Comparison of ENCODE assay signal across 15 cellular contexts in the genomic region with DNA sequence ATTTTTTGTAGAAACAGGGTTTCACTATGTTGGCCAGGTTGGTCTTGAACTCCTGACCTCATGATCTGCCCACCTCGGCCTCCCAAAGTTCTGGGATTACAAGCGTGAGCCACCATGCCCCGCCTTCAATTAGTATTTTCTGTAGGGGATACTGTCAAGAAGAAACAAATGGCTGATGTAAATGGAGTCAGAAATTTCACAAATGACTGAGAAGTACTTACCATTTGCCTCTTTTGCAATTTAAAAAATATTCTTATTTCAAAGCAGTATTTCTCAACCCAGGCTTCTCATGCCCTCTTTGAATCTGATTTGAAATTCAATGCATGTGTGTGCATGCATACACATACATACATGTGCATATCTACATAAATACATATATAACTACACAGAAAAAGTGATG. TPM values are rescaled to one million over a fixed set of nuclear protein-coding genes. Genes with fewer than 3 reads are reported as not detected.
DNase-seq lines count a peak whose midpoint lies in the region; ATAC-seq and TF ChIP-seq lines count a peak whose summit lies in the region.
"Had no signal": no experiment of that assay in that cellular context is flagged by ENCODE, and none has a peak within 500 bp of the region (broad histone marks: within the 10 kb centered on the region; RNA-seq: fewer than 3 reads in every experiment).

No MANE protein-coding gene starts in this region.

- H3K27me3 Mint-ChIP-seq in CD14-positive monocyte (ENCODE audit: low read depth in 3 of 3) (no peaks in the 10 kb centered on the region), endodermal cell (ENCODE audit: insufficient read depth) (no peaks in the 10 kb centered on the region)

- H3K36me3 ChIP-seq in OCI-LY7 (ENCODE audit: insufficient read depth, low read length) (peaks cover 69% of the 10 kb centered on the region), endodermal cell (ENCODE audit: control insufficient read depth, insufficient read depth, low read length) (peaks cover 29% of the 10 kb centered on the region)
- H3K36me3 ChIP-seq: colonic mucosa, gastrocnemius medialis, left ventricle myocardium inferior had no signal

- H2AFZ ChIP-seq in OCI-LY7 (ENCODE audit: low read length) = no peak overlapping the region

- H3K4me2 ChIP-seq in OCI-LY7 (ENCODE audit: low read length) = peak overlapping the region; percentile 86; the same call in 1 of the 2 replicates

- H3K4me3 ChIP-seq in OCI-LY7 (ENCODE audit: low read depth, low read length, poor library complexity, severe bottlenecking) (no peak overlapping the region), endodermal cell (ENCODE audit: low read length) (no peak overlapping the region)
- H3K4me3 ChIP-seq: colonic mucosa, gastrocnemius medialis, left ventricle myocardium inferior had no signal

- H3K9me3 ChIP-seq in OCI-LY7 (ENCODE audit: low read length) = no peaks in the 10 kb centered on the region
- no peaks in the 10 kb centered on the region for H3K9me3 ChIP-seq in endodermal cell (ENCODE audit: control insufficient read depth, low read length)
- H3K9me3 ChIP-seq: colonic mucosa, gastrocnemius medialis, left ventricle myocardium inferior had no signal

- no peaks in the 10 kb centered on the region for H3K9me2 ChIP-seq in OCI-LY7 (ENCODE audit: insufficient read depth, low read length)

- CTCF ChIA-PET in OCI-LY7 (lab: Charles Lee; ENCODE audit: unreplicated experiment) = no interaction called here

- DNase-seq in SIG-M5 treated with dmso at 0.1 percent for 504 hours (lab: John Stamatoyannopoulos, UW; ENCODE audit: unreplicated experiment) (peak; percentile 28), SIG-M5 (lab: John Stamatoyannopoulos, UW) (no peak), CD14-positive monocyte (ENCODE audit: low spot score) (no peak), OCI-LY7 (ENCODE audit: low spot score) (no peak), endodermal cell (no peak), mesenteric fat pad (ENCODE audit: low spot score) (no peak)
- DNase-seq in stimulated activated CD4-positive, alpha-beta T cell treated with anti-CD3 and anti-CD28 coated beads, Interleukin-1b, Interleukin-23, amount 100 ng/mL, for 48 hours = no peak
- DNase-seq: 8988T; activated CD4-positive, alpha-beta T cell treated with anti-CD3 and anti-CD28 coated beads for 1 hour; colonic mucosa; gastrocnemius medialis; left ventricle myocardium inferior; NCI-H1417 had no signal

- H3K4me3 Mint-ChIP-seq in CD14-positive monocyte (peak overlapping the region in 1 of 2 donors; percentile 21), endodermal cell (no peak overlapping the region)

- POLR2A ChIA-PET in OCI-LY7 (lab: Charles Lee) = interaction anchor here (0.6 kb wide), 1 partner anchor 9 kb away, joined by 4 read pairs; no protein-coding TSS in a partner anchor

- intact Hi-C loops in CD14-positive monocyte (cut with micrococcal nuclease) (loop anchor here in 1 of 2 donors (10.0 kb wide), 1 partner anchor 172 kb away; the partner anchor contains the start of genes PPP2R3C and PRORP), OCI-LY7 (cut with micrococcal nuclease; ENCODE audit: unreplicated experiment) (no loop called here)

- H3K79me2 ChIP-seq in OCI-LY7 (ENCODE audit: insufficient read depth, low read depth, low read length) = peaks cover 92% of the 10 kb centered on the region

- H3K4me1 ChIP-seq in OCI-LY7 (ENCODE audit: insufficient read depth, low read length, poor library complexity, severe bottlenecking) (peaks cover 61% of the 10 kb centered on the region), endodermal cell (ENCODE audit: control insufficient read depth, insufficient read depth, low read length) (no peaks in the 10 kb centered on the region)

- H3K9ac ChIP-seq in endodermal cell (ENCODE audit: extremely low read depth, low read length, poor library complexity, severe bottlenecking) = no peak overlapping the region

- H3K4me1 Mint-ChIP-seq in CD14-positive monocyte (peaks cover 79% of the 10 kb centered on the region), endodermal cell (peaks cover 19% of the 10 kb centered on the region)

- H3K27ac ChIP-seq in OCI-LY7 (ENCODE audit: low read depth, low read length, poor library complexity, severe bottlenecking) (no peak overlapping the region), endodermal cell (ENCODE audit: low read depth, low read length) (no peak overlapping the region)
- H3K27ac ChIP-seq: colonic mucosa had no signal

- no TSS peak for BruUV-seq in OCI-LY7 (replicated peaks; lab: Mats Ljungman, UMichigan)

- H3K36me3 Mint-ChIP-seq in CD14-positive monocyte (peaks cover 5 to 14% of the 10 kb centered on the region in 2 donors), endodermal cell (ENCODE audit: low read depth) (peaks cover 16% of the 10 kb centered on the region)

- ATAC-seq in GM21381 (IDR thresholded peaks at IDR 0.05; ENCODE audit: unreplicated experiment) = no peak
- ATAC-seq: gastrocnemius medialis, Right ventricle myocardium inferior had no signal

- H3K9me3 Mint-ChIP-seq in CD14-positive monocyte (no peaks in the 10 kb centered on the region), endodermal cell (no peaks in the 10 kb centered on the region)

- 94% methylated on average over 3 of the region's 3 CpGs; no CpG with 5 or more reads in 1 of the 2 experiments for WGBS in endodermal cell (ENCODE audit: insufficient coverage in 1 of 2, insufficient read length in 1 of 2), 2 experiments

- H3K27ac Mint-ChIP-seq in CD14-positive monocyte (peak overlapping the region; percentile 89 to 97 (median 94)), endodermal cell (peak overlapping the region; percentile 58)

- TF ChIP-seq CTCF in CD14-positive monocyte (IDR thresholded peaks at IDR 0.05) (no peak), OCI-LY7 (conservative IDR thresholded peaks at IDR 0.05; ENCODE audit: low read length) (no peak), endodermal cell (conservative IDR thresholded peaks at IDR 0.05) (no peak)

- peaks cover 37% of the 10 kb centered on the region for H4K20me1 ChIP-seq in OCI-LY7 (ENCODE audit: insufficient read depth, low read length)

- no peaks in the 10 kb centered on the region for H3K27me3 ChIP-seq in endodermal cell (ENCODE audit: control insufficient read depth, insufficient read depth, low read length, poor library complexity, severe bottlenecking)
- H3K27me3 ChIP-seq: colonic mucosa, gastrocnemius medialis had no signal

RNA-seq across cellular contexts. Expression of gene PSMA6, which starts 4.3 kb away (rescaled TPM):
- polyA plus RNA-seq in CD14-positive monocyte = 100 to 1,000 TPM; 480 to 572 TPM
- total RNA-seq in OCI-LY7 (2014; rRNA removed; shearing (Covaris generic)) = 208 and 216 TPM in 2 replicates
- total RNA-seq in OCI-LY7 (2022) = 249 and 267 TPM in 2 replicates
- 100 to 1,000 TPM; 263 to 277 TPM for total RNA-seq in endodermal cell
- 181 TPM for polyA plus RNA-seq in endodermal cell (2013, experiment 1 of 2)
- 184 TPM for polyA plus RNA-seq in endodermal cell (2013, experiment 2 of 2)
- 200 TPM for total RNA-seq in mesenteric fat pad
